ENCODE assay signal across 8 cellular contexts in the genomic region with DNA sequence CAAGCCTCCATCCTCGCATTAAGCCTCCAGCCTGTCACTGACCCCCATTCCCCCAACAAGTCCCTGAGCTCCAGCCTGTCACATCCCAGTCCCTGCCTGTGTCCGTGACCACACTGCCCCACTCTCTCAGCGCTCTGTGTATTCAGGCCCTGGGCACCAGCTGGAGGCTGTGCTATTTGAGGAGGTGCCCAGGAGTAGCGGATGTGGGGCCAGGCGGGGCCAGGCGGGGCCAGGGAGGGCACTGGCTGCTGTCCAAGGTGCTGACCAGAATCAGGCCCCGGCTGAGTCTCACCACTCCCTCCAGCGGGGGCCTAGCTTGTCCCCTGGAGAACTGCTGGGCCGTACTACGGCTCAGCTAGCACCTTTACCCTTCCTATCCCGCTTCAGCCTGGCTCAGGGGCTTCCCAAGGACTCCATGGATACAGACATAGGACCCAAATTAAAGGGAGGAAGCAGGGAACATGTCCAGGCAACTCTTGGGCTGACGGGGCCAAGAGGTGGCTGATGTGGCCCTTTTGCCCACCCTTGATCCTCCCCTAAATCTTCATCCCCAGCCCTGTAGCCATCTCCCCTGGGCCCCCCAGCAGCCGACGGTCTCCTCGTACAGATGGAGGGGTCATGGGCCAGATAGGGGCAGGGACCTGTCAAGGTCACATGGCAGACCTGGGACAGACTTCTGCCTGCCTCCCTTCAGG. TPM values are rescaled to one million over a fixed set of nuclear protein-coding genes. Genes with fewer than 3 reads are reported as not detected.
A peak's percentile ranks its signal among the peaks of the same experiment; 100 is the strongest.
DNase-seq lines count a peak whose midpoint lies in the region; ATAC-seq, FAIRE-seq and TF ChIP-seq lines count a peak whose summit lies in the region.

No MANE protein-coding gene starts in this region.

- H3K4me2 ChIP-seq in SK-N-SH, result no peak overlapping the region

- H4K20me1 ChIP-seq in SK-N-SH (ENCODE audit: insufficient read depth), result no peaks in the 10 kb centered on the region

- H3K4me3 ChIP-seq in SK-N-SH (ENCODE audit: low read depth in 2 of 2, low read length in 1 of 2) (no peak overlapping the region), right cardiac atrium (ENCODE audit: low read length) (peak overlapping the region; percentile 47), small intestine (ENCODE audit: low read depth in 1 of 2, low read length in 2 of 2) (no peak overlapping the region)

- H3K36me3 ChIP-seq in SK-N-SH (replicated peaks in 1 of 2; ENCODE audit: control insufficient read depth in 1 of 2, insufficient read depth in 2 of 2, low read length in 1 of 2) (no peaks in the 10 kb centered on the region), small intestine (ENCODE audit: control insufficient read depth in 2 of 2, insufficient read depth in 2 of 2, low read length in 2 of 2) (no peaks in the 10 kb centered on the region)

- no peaks in the 10 kb centered on the region for H3F3A ChIP-seq in SK-N-SH (replicated peaks; ENCODE audit: insufficient read depth)

- H3K79me2 ChIP-seq in SK-N-SH (ENCODE audit: insufficient read depth), result no peaks in the 10 kb centered on the region

- no peak for TF ChIP-seq EP300 in SK-N-SH (IDR thresholded peaks at IDR 0.05; ENCODE audit: borderline replicate concordance in 1 of 2, low read depth in 1 of 2, low read length in 1 of 2)

- POLR2A ChIA-PET in SK-N-SH (lab: Yijun Ruan, JAX), result no interaction called here

- H3K9me2 ChIP-seq in SK-N-SH, result no peaks in the 10 kb centered on the region

- DNase-seq in HCEC 1CT (peak; percentile 29), SK-N-SH (peak; percentile 58), right cardiac atrium (peak; percentile 73 to 91 (median 90)), small intestine (peak; percentile 20), NCI-H2196 treated with DMSO at 0.1 percent for 48 hours (lab: John Stamatoyannopoulos, UW; ENCODE audit: unreplicated experiment) (no peak), NCI-H526 treated with DMSO at 0.1 percent for 48 hours (lab: John Stamatoyannopoulos, UW) (no peak), NCI-H1436 (lab: John Stamatoyannopoulos, UW) (no peak)
- DNase-seq in activated naive CD4-positive, alpha-beta T cell treated with anti-CD3 and anti-CD28 coated beads, Interleukin-2, amount 50 U/mL, for 16 hours, result peak; percentile 48

- no peak overlapping the region for H3K9ac ChIP-seq in SK-N-SH

- 61% methylated on average over 9 of the region's 15 CpGs for WGBS in SK-N-SH (ENCODE audit: low lambda C conversion rate)
- 24% methylated on average over 15 of the region's 15 CpGs for WGBS in right cardiac atrium
- WGBS in small intestine, 3 donors, result 33 to 41% (median 35%) methylated on average over 12 to 15 of the region's 15 CpGs

- FAIRE-seq in small intestine (lab: Jason Lieb, UNC), result no peak

- intact Hi-C loops in right cardiac atrium (cut with DNase I), result loop anchor here in 1 of 4 donors (5.0 kb wide), 1 partner anchor 41 kb away; no protein-coding TSS in a partner anchor

- no peak for TF ChIP-seq RAD21 in SK-N-SH (IDR thresholded peaks at IDR 0.05; ENCODE audit: low read length)

- H3K27me3 ChIP-seq in SK-N-SH (ENCODE audit: insufficient read depth) (no peaks in the 10 kb centered on the region), right cardiac atrium (ENCODE audit: control insufficient read depth, insufficient read depth) (no peaks in the 10 kb centered on the region), small intestine (ENCODE audit: control insufficient read depth in 2 of 2, insufficient read depth in 2 of 2, low read length in 2 of 2) (no peaks in the 10 kb centered on the region)

- no peaks in the 10 kb centered on the region; a peak in 1 of 4 replicates for H3K4me1 ChIP-seq in SK-N-SH (ENCODE audit: control insufficient read depth in 1 of 2, insufficient read depth in 2 of 2, low read depth in 1 of 2, low read length in 1 of 2)
- H3K4me1 ChIP-seq in right cardiac atrium (ENCODE audit: control insufficient read depth, insufficient read depth, low read length), result no peaks in the 10 kb centered on the region
- no peaks in the 10 kb centered on the region for H3K4me1 ChIP-seq in small intestine (ENCODE audit: control insufficient read depth in 2 of 2, insufficient read depth in 1 of 2, low read depth in 1 of 2, low read length in 1 of 2)

- ATAC-seq in right cardiac atrium, result peak; percentile 67 to 72

- CTCF ChIA-PET in SK-N-SH (lab: Yijun Ruan, JAX), result no interaction called here

- no peak overlapping the region for H2AFZ ChIP-seq in SK-N-SH (ENCODE audit: low read depth)

- no peak for TF ChIP-seq CTCF in SK-N-SH (IDR thresholded peaks at IDR 0.05)

- H3K9me3 ChIP-seq in SK-N-SH, result no peaks in the 10 kb centered on the region
- no peaks in the 10 kb centered on the region for H3K9me3 ChIP-seq in right cardiac atrium (ENCODE audit: control insufficient read depth, low read length)
- H3K9me3 ChIP-seq in small intestine (ENCODE audit: control insufficient read depth, low read depth), result no peaks in the 10 kb centered on the region

- no peak overlapping the region for H3K27ac ChIP-seq in SK-N-SH (ENCODE audit: low read depth in 2 of 2, low read length in 1 of 2)
- peak overlapping the region; percentile 97 for H3K27ac ChIP-seq in right cardiac atrium (ENCODE audit: low read length)
- H3K27ac ChIP-seq in small intestine (ENCODE audit: low read depth in 1 of 2, low read length in 1 of 2), result no peak overlapping the region

TF ChIP-seq in SK-N-SH, 30 proteins besides CTCF, POLR2A, EP300 and RAD21:
- TF ChIP-seq REST (IDR thresholded peaks at IDR 0.05; ENCODE audit: low read depth, low read length), result peak; percentile 96
- TF ChIP-seq, protein P1, sequence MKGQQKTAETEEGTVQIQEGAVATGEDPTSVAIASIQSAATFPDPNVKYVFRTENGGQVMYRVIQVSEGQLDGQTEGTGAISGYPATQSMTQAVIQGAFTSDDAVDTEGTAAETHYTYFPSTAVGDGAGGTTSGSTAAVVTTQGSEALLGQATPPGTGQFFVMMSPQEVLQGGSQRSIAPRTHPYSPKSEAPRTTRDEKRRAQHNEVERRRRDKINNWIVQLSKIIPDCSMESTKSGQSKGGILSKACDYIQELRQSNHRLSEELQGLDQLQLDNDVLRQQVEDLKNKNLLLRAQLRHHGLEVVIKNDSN (IDR thresholded peaks at IDR 0.05; ENCODE audit: borderline replicate concordance, low read depth), result no peak

RNA-seq across cellular contexts. Expression of gene HHATL, which starts 1.1 kb away (rescaled TPM):
- polyA plus RNA-seq in SK-N-SH (2012; rRNA removed) (not detected in 2 replicates), right cardiac atrium (622 TPM), small intestine (1 to 10 TPM in 2 of 3 donors, under 1 TPM in 1; 0.15 to 5.4 (median 2.2) TPM)
- not detected in 2 replicates for polyA plus RNA-seq in SK-N-SH (2012; cell fraction: cytosol; rRNA removed)
- 0.09 TPM in 1 of 2 replicates, not detected in the other for polyA plus RNA-seq in SK-N-SH (2012; cell fraction: nucleus; rRNA removed)
- total RNA-seq in right cardiac atrium, result 100 to 1,000 TPM; 480 to 768 (median 570) TPM

RNA-seq across cellular contexts. Expression of gene KLHL40, which starts 16.2 kb away (rescaled TPM):
- polyA plus RNA-seq in SK-N-SH (2012; rRNA removed), result not detected in 2 replicates
- polyA plus RNA-seq in SK-N-SH (2012; cell fraction: cytosol; rRNA removed), result not detected in 2 replicates
- not detected in 2 replicates for polyA plus RNA-seq in SK-N-SH (2012; cell fraction: nucleus; rRNA removed)
- 1 to 10 TPM in 1 of 4 donors, under 1 TPM in 3; 0.09 to 1.6 (median 0.40) TPM for total RNA-seq in right cardiac atrium
- 0.29 TPM for polyA plus RNA-seq in right cardiac atrium
- polyA plus RNA-seq in small intestine, result 1 to 10 TPM in 1 of 3 donors, under 1 TPM in 2; 0.01 to 1.1 (median 0.81) TPM

RNA-seq across cellular contexts. Expression of gene ZBTB47, which starts 48.0 kb away (rescaled TPM):
- polyA plus RNA-seq in SK-N-SH (2012; rRNA removed) (9.9 and 13.0 TPM in 2 replicates), right cardiac atrium (99.5 TPM), small intestine (10 to 100 TPM in 1 of 3 donors, 1 to 10 TPM in 1, under 1 TPM in 1; 0.89 to 11.4 (median 5.9) TPM)
- polyA plus RNA-seq in SK-N-SH (2012; cell fraction: cytosol; rRNA removed), result 4.3 and 7.4 TPM in 2 replicates
- 18.6 and 21.5 TPM in 2 replicates for polyA plus RNA-seq in SK-N-SH (2012; cell fraction: nucleus; rRNA removed)
- total RNA-seq in right cardiac atrium, result 100 to 1,000 TPM; 100 to 141 (median 118) TPM

Comparison
In these comparisons a context has a peak if more than half of its experiments do, and no peak if none do; other contexts are left out.
1. DNase-seq: peak in HCEC 1CT (single experiment), SK-N-SH (single experiment), activated naive CD4-positive, alpha-beta T cell treated with anti-CD3 and anti-CD28 coated beads, Interleukin-2, amount 50 U/mL, for 16 hours (single experiment), right cardiac atrium (3 of 3) and small intestine (single experiment); none in NCI-H2196 treated with DMSO at 0.1 percent for 48 hours (single experiment), NCI-H526 treated with DMSO at 0.1 percent for 48 hours (single experiment) and NCI-H1436 (single experiment).
2. RNA of gene HHATL, which starts 1.1 kb away (polyA plus RNA-seq): 622 TPM in right cardiac atrium (single experiment); 0.15 to 5.4 TPM in small intestine and 0.09 TPM in SK-N-SH; every median in the first group is over 10 times any median in the second.